ENCODE assay signal across 22 cellular contexts in the genomic region with DNA sequence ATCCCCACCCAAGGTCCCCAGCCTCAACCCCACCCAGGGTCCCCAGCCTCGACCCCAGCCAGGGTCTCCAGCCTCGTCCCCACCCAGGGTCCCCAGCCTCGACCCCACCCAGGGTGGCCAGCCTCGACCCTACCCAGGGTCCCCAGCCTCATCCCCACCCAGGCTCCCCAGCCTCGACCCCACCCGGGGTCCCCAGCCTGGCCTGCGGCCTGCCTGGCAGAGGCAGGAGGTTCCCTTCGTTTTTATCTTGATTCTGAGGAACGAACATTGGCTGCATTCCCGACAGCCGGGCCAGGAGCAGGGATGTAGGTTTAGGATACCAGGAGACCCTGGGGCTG.
"Had no signal": no experiment of that assay in that cellular context is flagged by ENCODE, and none has a peak within 500 bp of the region (broad histone marks: within the 10 kb centered on the region; RNA-seq: fewer than 3 reads in every experiment).

No MANE protein-coding gene starts in this region.

- DNase-seq: activated CD4-positive, alpha-beta T cell treated with anti-CD3 and anti-CD28 coated beads for 36 hours; activated CD4-positive, CD25-positive, alpha-beta regulatory T cell; activated CD8-positive, alpha-beta T cell treated with anti-CD3 and anti-CD28 coated beads, Interleukin-2, amount 10 ng/mL, durations not matched to agents 7 days and 5 days; activated naive CD4-positive, alpha-beta T cell treated with anti-CD3 and anti-CD28 coated beads, Interleukin-2, amount 10 ng/mL, durations not matched to agents 7 days and 5 days; activated T-cell treated with anti-CD3 and anti-CD28 coated beads for 4 hours; activated T-cell treated with anti-CD3 and anti-CD28 coated beads, Interleukin-2, amount 50 U/mL, for 72 hours; amniotic stem cell; central memory CD4-positive, alpha-beta T cell; endodermal cell; foreskin fibroblast; midbrain; occipital lobe; stimulated activated CD4-positive, alpha-beta T cell treated with anti-CD3 and anti-CD28 coated beads, Interleukin-15, amount 100 ng/mL, for 24 hours; stimulated activated CD4-positive, alpha-beta T cell treated with anti-CD3 and anti-CD28 coated beads, Interleukin-2, amount 100 ng/mL, for 24 hours; stimulated activated naive B cell treated with anti-CD40 and anti-IgM and Interleukin-4, amounts not matched to agents 10 μg/mL and 1 μg/mL and 100 μg/mL, for 72 hours; T-helper 1 cell had no signal

- H3K4me3 ChIP-seq: heart left ventricle, smooth muscle cell, suprapubic skin, tibial nerve had no signal

- H3K9me3 ChIP-seq: heart left ventricle, suprapubic skin, tibial nerve had no signal

- H3K36me3 ChIP-seq: heart left ventricle, suprapubic skin, tibial nerve had no signal

- H3K27me3 ChIP-seq: tibial nerve had no signal

- H3K27ac ChIP-seq: heart left ventricle, suprapubic skin had no signal

- ATAC-seq: activated CD4-positive, alpha-beta T cell treated with anti-CD3 and anti-CD28 coated beads for 36 hours; activated CD8-positive, alpha-beta T cell treated with anti-CD3 and anti-CD28 coated beads, Interleukin-2, amount 10 ng/mL, durations not matched to agents 7 days and 5 days; activated T-cell treated with anti-CD3 and anti-CD28 coated beads, Interleukin-2, amount 50 U/mL, for 72 hours; esophagus mucosa; heart left ventricle; naive thymus-derived CD8-positive, alpha-beta T cell; stimulated activated naive B cell treated with anti-CD40 and anti-IgM and Interleukin-4, amounts not matched to agents 10 μg/mL and 1 μg/mL and 100 μg/mL, for 72 hours had no signal
